ENCODE assay signal across 12 cellular contexts in the genomic region with DNA sequence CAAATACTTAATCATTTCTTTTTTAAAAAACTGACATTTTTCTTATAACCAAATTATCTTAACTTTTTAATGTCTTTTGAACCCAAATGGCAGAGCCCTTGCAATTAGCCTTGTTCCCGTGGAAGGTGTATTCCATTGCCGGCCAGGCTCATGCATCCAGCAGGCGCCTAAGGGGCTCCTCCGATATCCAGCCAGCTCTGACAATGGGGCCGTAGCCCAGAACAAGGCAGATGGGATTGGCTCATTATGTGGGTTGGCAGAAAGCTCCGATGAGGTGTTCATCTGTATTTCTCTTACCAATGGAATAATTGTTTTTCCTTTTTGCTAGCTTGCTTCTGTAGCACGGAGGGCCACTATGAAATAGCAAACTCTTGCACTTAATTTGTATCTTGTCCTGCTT.
DNase-seq lines count a peak whose midpoint lies in the region; ATAC-seq and TF ChIP-seq lines count a peak whose summit lies in the region.
"Had no signal": no experiment of that assay in that cellular context is flagged by ENCODE, and none has a peak within 500 bp of the region (broad histone marks: within the 10 kb centered on the region; RNA-seq: fewer than 3 reads in every experiment).

No MANE protein-coding gene starts in this region.

- peaks cover 58 to 88% (median 78%) of the 10 kb centered on the region in 3 donors for H3K4me1 Mint-ChIP-seq in CD8-positive, alpha-beta memory T cell
- H3K4me1 Mint-ChIP-seq in neural progenitor cell, result peaks cover 36% of the 10 kb centered on the region

- H3K27me3 ChIP-seq in CD8-positive, alpha-beta memory T cell (ENCODE audit: insufficient read depth, low read length, poor library complexity, severe bottlenecking), result no peaks in the 10 kb centered on the region
- H3K27me3 ChIP-seq in Karpas-422 (ENCODE audit: low read length) (no peaks in the 10 kb centered on the region), adipocyte (replicated peaks; ENCODE audit: control insufficient read depth, insufficient read depth, low read length) (no peaks in the 10 kb centered on the region), neural progenitor cell (no peaks in the 10 kb centered on the region), MM.1S (replicated peaks; ENCODE audit: insufficient read depth, low read length) (no peaks in the 10 kb centered on the region)
- H3K27me3 ChIP-seq: foreskin keratinocyte, stomach had no signal

- H3K4me1 ChIP-seq in CD8-positive, alpha-beta memory T cell (ENCODE audit: insufficient read depth, low read length), result peaks cover 83% of the 10 kb centered on the region
- H3K4me1 ChIP-seq in Karpas-422 (ENCODE audit: low read length) (peaks cover 49% of the 10 kb centered on the region), adipocyte (ENCODE audit: control insufficient read depth, insufficient read depth, low read length) (peaks cover 50% of the 10 kb centered on the region), neural progenitor cell (peaks cover 52% of the 10 kb centered on the region), MM.1S (ENCODE audit: low read length) (no peaks in the 10 kb centered on the region)
- H3K4me1 ChIP-seq: foreskin keratinocyte had no signal

- H3K9me3 ChIP-seq in CD8-positive, alpha-beta memory T cell (ENCODE audit: low read length), result no peaks in the 10 kb centered on the region
- H3K9me3 ChIP-seq in Karpas-422 (ENCODE audit: low read length) (no peaks in the 10 kb centered on the region), adipocyte (ENCODE audit: control insufficient read depth, low read length) (no peaks in the 10 kb centered on the region), neural progenitor cell (ENCODE audit: low read depth) (no peaks in the 10 kb centered on the region), MM.1S (replicated peaks; ENCODE audit: insufficient read depth, low read length) (no peaks in the 10 kb centered on the region)
- H3K9me3 ChIP-seq: stomach had no signal

- H3K27ac ChIP-seq in CD8-positive, alpha-beta memory T cell (ENCODE audit: low read depth, low read length), result no peak overlapping the region
- H3K27ac ChIP-seq in Karpas-422 (ENCODE audit: low read length) (0 out of 2 replicates have a peak overlapping the region, but pooled peaks have one; percentile 95), neural progenitor cell (no peak overlapping the region), MM.1S (ENCODE audit: low read length) (no peak overlapping the region)
- H3K27ac ChIP-seq: foreskin keratinocyte, PC-9 had no signal

- H3K9ac ChIP-seq in Karpas-422 (ENCODE audit: low read length) (no peak overlapping the region), adipocyte (ENCODE audit: low read length) (peak overlapping the region; percentile 62), neural progenitor cell (no peak overlapping the region), MM.1S (ENCODE audit: low read length) (no peak overlapping the region)

- H3K4me3 Mint-ChIP-seq in CD8-positive, alpha-beta memory T cell, result peak overlapping the region; percentile 67 to 88 (median 83)
- no peak overlapping the region for H3K4me3 Mint-ChIP-seq in neural progenitor cell

- CTCF ChIA-PET in CD8-positive, alpha-beta memory T cell (lab: Charles Lee), result interaction anchor here (1.4 to 1.8 kb wide), 3 partner anchors 9 to 50 kb away, joined by 3 to 4 read pairs (median 4); no protein-coding TSS in a partner anchor

- no peak for DNase-seq in CD8-positive, alpha-beta memory T cell
- no peak for DNase-seq in Karpas-422
- DNase-seq in adipocyte (ENCODE audit: low read depth), result no peak
- DNase-seq in neural progenitor cell (ENCODE audit: low spot score), result no peak
- DNase-seq in putamen (ENCODE audit: low spot score), result no peak
- no peak for DNase-seq in MM.1S
- DNase-seq: foreskin keratinocyte, NCI-H1048, PC-9, right cardiac atrium, stomach had no signal

- H3K36me3 ChIP-seq in CD8-positive, alpha-beta memory T cell (ENCODE audit: insufficient read depth, low read length), result no peaks in the 10 kb centered on the region
- H3K36me3 ChIP-seq in Karpas-422 (ENCODE audit: insufficient read depth, low read length), result no peaks in the 10 kb centered on the region
- H3K36me3 ChIP-seq in adipocyte (ENCODE audit: control insufficient read depth, insufficient read depth, low read length, severe bottlenecking), result no peaks in the 10 kb centered on the region
- H3K36me3 ChIP-seq in neural progenitor cell, result no peaks in the 10 kb centered on the region
- H3K36me3 ChIP-seq in MM.1S (replicated peaks; ENCODE audit: insufficient read depth, low read length), result no peaks in the 10 kb centered on the region

- H3K27ac Mint-ChIP-seq in CD8-positive, alpha-beta memory T cell, result peak overlapping the region in 7 of 8 donors; percentile 66 to 97 (median 92)
- H3K27ac Mint-ChIP-seq in neural progenitor cell, result no peak overlapping the region

- POLR2A ChIA-PET in CD8-positive, alpha-beta memory T cell (lab: Charles Lee), result interaction anchor here (1.4 kb wide), 1 partner anchor 9 kb away, joined by 4 read pairs; no protein-coding TSS in a partner anchor

- H3K36me3 Mint-ChIP-seq in CD8-positive, alpha-beta memory T cell, result peaks cover 2 to 11% (median 11%) of the 10 kb centered on the region in 3 donors
- peaks cover 7% of the 10 kb centered on the region for H3K36me3 Mint-ChIP-seq in neural progenitor cell

- no peak for ATAC-seq in GM18870 (IDR thresholded peaks at IDR 0.05; ENCODE audit: unreplicated experiment)
- ATAC-seq: foreskin keratinocyte, right cardiac atrium had no signal

- no peaks in the 10 kb centered on the region for H4K20me1 ChIP-seq in Karpas-422 (ENCODE audit: insufficient read depth, low read depth, low read length)
- peaks cover 21% of the 10 kb centered on the region for H4K20me1 ChIP-seq in neural progenitor cell (ENCODE audit: low read depth)
- H4K20me1 ChIP-seq in MM.1S (ENCODE audit: insufficient read depth, low read length), result no peaks in the 10 kb centered on the region

- H3K79me2 ChIP-seq in Karpas-422 (ENCODE audit: low read length) (peaks cover 37% of the 10 kb centered on the region), neural progenitor cell (ENCODE audit: low read depth) (no peaks in the 10 kb centered on the region), MM.1S (ENCODE audit: low read length) (no peaks in the 10 kb centered on the region)

- no peak overlapping the region for H3K4me3 ChIP-seq in CD8-positive, alpha-beta memory T cell (ENCODE audit: low read length)
- H3K4me3 ChIP-seq in Karpas-422 (ENCODE audit: low read length) (no peak overlapping the region), adipocyte (ENCODE audit: low read length) (peak overlapping the region; percentile 8), neural progenitor cell (no peak overlapping the region), MM.1S (ENCODE audit: low read length) (no peak overlapping the region)
- H3K4me3 ChIP-seq: PC-9, stomach had no signal

- peaks cover 0 to 2% of the 10 kb centered on the region in 2 donors for H3K27me3 Mint-ChIP-seq in CD8-positive, alpha-beta memory T cell
- H3K27me3 Mint-ChIP-seq in neural progenitor cell (ENCODE audit: insufficient read depth, low read depth), result no peaks in the 10 kb centered on the region

- H3K9me3 Mint-ChIP-seq in CD8-positive, alpha-beta memory T cell, result no peaks in the 10 kb centered on the region
- no peaks in the 10 kb centered on the region for H3K9me3 Mint-ChIP-seq in neural progenitor cell

- no peak overlapping the region for H2AFZ ChIP-seq in Karpas-422 (ENCODE audit: low read length)
- H2AFZ ChIP-seq in neural progenitor cell (replicated peaks), result no peak overlapping the region
- H2AFZ ChIP-seq in MM.1S (ENCODE audit: low read length), result no peak overlapping the region
- H2AFZ ChIP-seq: PC-9 had no signal

- TF ChIP-seq CTCF in neural progenitor cell (IDR thresholded peaks at IDR 0.05) (no peak), MM.1S (IDR thresholded peaks at IDR 0.05; ENCODE audit: low read length) (no peak)

- H3K4me2 ChIP-seq in Karpas-422 (ENCODE audit: low read depth, low read length, poor library complexity, severe bottlenecking), result no peak overlapping the region
- peak overlapping the region; percentile 2 for H3K4me2 ChIP-seq in neural progenitor cell
- no peak overlapping the region for H3K4me2 ChIP-seq in MM.1S (ENCODE audit: low read depth, low read length)
- H3K4me2 ChIP-seq: PC-9 had no signal

- H3K9me2 ChIP-seq in Karpas-422 (replicated peaks; ENCODE audit: insufficient read depth, low read length) (no peaks in the 10 kb centered on the region), MM.1S (replicated peaks; ENCODE audit: insufficient read depth, low read length) (no peaks in the 10 kb centered on the region)

- H3F3A ChIP-seq in neural progenitor cell (ENCODE audit: low read depth) (no peaks in the 10 kb centered on the region), MM.1S (ENCODE audit: insufficient read depth, low read length) (no peaks in the 10 kb centered on the region)
